ENCODE assay signal across 2 cellular contexts in the genomic region with DNA sequence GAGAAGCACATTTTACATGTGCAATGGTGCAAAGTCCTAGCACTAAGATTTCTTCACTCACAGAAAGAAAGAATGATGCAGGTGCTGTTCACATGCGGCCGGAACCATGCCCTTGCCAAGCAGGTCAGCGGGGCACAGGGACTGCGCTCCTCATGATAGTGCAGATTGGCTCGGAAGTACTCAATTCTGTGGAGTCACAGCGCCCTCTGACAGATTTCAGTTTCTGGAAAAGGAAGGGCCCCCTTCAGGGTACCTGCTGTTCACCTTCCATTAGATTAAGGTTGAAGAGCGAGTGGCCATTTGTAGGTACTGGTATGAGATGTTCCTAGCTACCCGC.
TF ChIP-seq lines count a peak whose summit lies in the region.

No MANE protein-coding gene starts in this region.

TF ChIP-seq in HCT116, 20 proteins besides CTCF, POLR2A, EP300 and RAD21 (continued from another document):
- TF ChIP-seq POLR2AphosphoS5 (IDR thresholded peaks at IDR 0.05; ENCODE audit: low read depth, low read length), result no peak
- TF ChIP-seq, protein P1, sequence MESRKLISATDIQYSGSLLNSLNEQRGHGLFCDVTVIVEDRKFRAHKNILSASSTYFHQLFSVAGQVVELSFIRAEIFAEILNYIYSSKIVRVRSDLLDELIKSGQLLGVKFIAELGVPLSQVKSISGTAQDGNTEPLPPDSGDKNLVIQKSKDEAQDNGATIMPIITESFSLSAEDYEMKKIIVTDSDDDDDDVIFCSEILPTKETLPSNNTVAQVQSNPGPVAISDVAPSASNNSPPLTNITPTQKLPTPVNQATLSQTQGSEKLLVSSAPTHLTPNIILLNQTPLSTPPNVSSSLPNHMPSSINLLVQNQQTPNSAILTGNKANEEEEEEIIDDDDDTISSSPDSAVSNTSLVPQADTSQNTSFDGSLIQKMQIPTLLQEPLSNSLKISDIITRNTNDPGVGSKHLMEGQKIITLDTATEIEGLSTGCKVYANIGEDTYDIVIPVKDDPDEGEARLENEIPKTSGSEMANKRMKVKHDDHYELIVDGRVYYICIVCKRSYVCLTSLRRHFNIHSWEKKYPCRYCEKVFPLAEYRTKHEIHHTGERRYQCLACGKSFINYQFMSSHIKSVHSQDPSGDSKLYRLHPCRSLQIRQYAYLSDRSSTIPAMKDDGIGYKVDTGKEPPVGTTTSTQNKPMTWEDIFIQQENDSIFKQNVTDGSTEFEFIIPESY (IDR thresholded peaks at IDR 0.05; ENCODE audit: extremely low read depth, insufficient replicate concordance, low read length), result no peak
- TF ChIP-seq EZH2phosphoT487 (IDR thresholded peaks at IDR 0.05; ENCODE audit: borderline replicate concordance), result no peak
- no peak for TF ChIP-seq FOSL1 (IDR thresholded peaks at IDR 0.05; ENCODE audit: low read depth)
- TF ChIP-seq ELF1 (IDR thresholded peaks at IDR 0.05; ENCODE audit: borderline replicate concordance, low read depth), result no peak
- no peak for TF ChIP-seq REST (IDR thresholded peaks at IDR 0.05; ENCODE audit: low read depth)
- TF ChIP-seq SP1 (IDR thresholded peaks at IDR 0.05; ENCODE audit: low read depth), result no peak

TF ChIP-seq in SK-N-SH treated with all-trans-retinoic acid at 6 μM for 48 hours, 23 proteins besides CTCF, POLR2A, EP300 and RAD21 (continued from another document):
- TF ChIP-seq CSDC2 (CRISPR knock-in tag; IDR thresholded peaks at IDR 0.05) (no peak), POU6F1 (CRISPR knock-in tag; IDR thresholded peaks at IDR 0.05; ENCODE audit: borderline replicate concordance, low read depth) (no peak), PATZ1 (CRISPR knock-in tag; IDR thresholded peaks at IDR 0.05; ENCODE audit: borderline replicate concordance) (no peak), ZNF70 (CRISPR knock-in tag; IDR thresholded peaks at IDR 0.05) (no peak), GLIS3 (CRISPR knock-in tag; IDR thresholded peaks at IDR 0.05) (no peak), OSR1 (CRISPR knock-in tag; IDR thresholded peaks at IDR 0.05) (no peak), ZC3H10 (CRISPR knock-in tag; IDR thresholded peaks at IDR 0.05) (no peak), ARNTL (CRISPR knock-in tag; IDR thresholded peaks at IDR 0.05; ENCODE audit: borderline replicate concordance, low read depth) (no peak), ESRRG (CRISPR knock-in tag; IDR thresholded peaks at IDR 0.05) (no peak), SNAI2 (CRISPR knock-in tag; IDR thresholded peaks at IDR 0.05) (no peak), ISL1 (CRISPR knock-in tag; IDR thresholded peaks at IDR 0.05) (no peak), BACH2 (CRISPR knock-in tag; IDR thresholded peaks at IDR 0.05; ENCODE audit: borderline replicate concordance) (no peak), RARB (CRISPR knock-in tag; IDR thresholded peaks at IDR 0.05) (no peak), TCF4 (CRISPR knock-in tag; IDR thresholded peaks at IDR 0.05; ENCODE audit: borderline replicate concordance) (no peak), ZNF565 (CRISPR knock-in tag; conservative IDR thresholded peaks at IDR 0.05; ENCODE audit: low read depth) (no peak)
- TF ChIP-seq, protein P2, sequence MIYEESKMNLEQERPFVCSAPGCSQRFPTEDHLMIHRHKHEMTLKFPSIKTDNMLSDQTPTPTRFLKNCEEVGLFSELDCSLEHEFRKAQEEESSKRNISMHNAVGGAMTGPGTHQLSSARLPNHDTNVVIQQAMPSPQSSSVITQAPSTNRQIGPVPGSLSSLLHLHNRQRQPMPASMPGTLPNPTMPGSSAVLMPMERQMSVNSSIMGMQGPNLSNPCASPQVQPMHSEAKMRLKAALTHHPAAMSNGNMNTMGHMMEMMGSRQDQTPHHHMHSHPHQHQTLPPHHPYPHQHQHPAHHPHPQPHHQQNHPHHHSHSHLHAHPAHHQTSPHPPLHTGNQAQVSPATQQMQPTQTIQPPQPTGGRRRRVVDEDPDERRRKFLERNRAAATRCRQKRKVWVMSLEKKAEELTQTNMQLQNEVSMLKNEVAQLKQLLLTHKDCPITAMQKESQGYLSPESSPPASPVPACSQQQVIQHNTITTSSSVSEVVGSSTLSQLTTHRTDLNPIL (CRISPR knock-in tag; IDR thresholded peaks at IDR 0.05; ENCODE audit: low read depth), result no peak
- TF ChIP-seq, protein P3, sequence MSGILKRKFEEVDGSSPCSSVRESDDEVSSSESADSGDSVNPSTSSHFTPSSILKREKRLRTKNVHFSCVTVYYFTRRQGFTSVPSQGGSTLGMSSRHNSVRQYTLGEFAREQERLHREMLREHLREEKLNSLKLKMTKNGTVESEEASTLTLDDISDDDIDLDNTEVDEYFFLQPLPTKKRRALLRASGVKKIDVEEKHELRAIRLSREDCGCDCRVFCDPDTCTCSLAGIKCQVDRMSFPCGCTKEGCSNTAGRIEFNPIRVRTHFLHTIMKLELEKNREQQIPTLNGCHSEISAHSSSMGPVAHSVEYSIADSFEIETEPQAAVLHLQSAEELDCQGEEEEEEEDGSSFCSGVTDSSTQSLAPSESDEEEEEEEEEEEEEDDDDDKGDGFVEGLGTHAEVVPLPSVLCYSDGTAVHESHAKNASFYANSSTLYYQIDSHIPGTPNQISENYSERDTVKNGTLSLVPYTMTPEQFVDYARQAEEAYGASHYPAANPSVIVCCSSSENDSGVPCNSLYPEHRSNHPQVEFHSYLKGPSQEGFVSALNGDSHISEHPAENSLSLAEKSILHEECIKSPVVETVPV (CRISPR knock-in tag; IDR thresholded peaks at IDR 0.05), result no peak
